In the genomic region with DNA sequence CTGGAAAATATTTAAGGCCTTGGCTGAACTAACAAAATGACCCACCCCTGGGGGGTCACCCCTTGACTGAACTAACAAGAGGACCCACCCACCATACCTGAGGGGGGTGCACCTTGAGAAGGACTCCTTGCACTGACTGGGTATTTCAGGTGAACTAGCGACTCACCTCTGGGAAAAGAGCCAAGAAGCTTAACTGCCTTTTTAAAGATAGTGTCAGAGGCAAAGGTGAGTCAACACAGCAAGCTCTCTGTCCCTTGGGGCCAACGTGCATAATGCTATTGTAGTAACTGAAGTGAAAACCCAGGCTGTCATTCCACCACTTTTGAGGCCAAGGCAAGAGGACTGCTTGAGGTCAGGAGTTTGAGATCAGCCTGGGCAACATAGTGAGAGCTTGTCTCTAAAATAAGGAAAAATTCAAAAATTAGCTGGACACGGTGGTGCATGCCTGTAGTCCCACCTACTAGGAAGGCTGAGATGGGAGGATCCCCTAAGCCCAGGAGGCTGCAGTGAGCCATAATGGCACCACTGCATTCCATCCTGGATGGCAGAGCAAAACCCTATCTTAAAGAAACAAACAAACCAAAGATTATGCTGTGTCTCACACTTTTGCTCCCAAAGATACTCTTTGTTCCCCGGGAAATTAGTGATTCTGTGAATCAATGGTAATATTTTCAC, we compare ENCODE assay signal across 8 cellular contexts. TPM values are rescaled to one million over a fixed set of nuclear protein-coding genes. Genes with fewer than 3 reads are reported as not detected.
DNase-seq lines count a peak whose midpoint lies in the region; ATAC-seq, FAIRE-seq and TF ChIP-seq lines count a peak whose summit lies in the region.

No MANE protein-coding gene starts in this region.

- DNase-seq in ACHN (peak; percentile 35), HCT116 (ENCODE audit: low read depth, low spot score) (peak; percentile 94), RCC 7860 (ENCODE audit: low spot score) (peak; percentile 61), iris pigment epithelial cell (ENCODE audit: low read depth) (peak; percentile 37), putamen (ENCODE audit: low spot score) (no peak)
- DNase-seq in activated effector memory CD4-positive, alpha-beta T cell treated with anti-CD3 and anti-CD28 coated beads, Interleukin-2, amount 50 U/mL, for 16 hours = no peak
- DNase-seq in effector CD8-positive, alpha-beta T cell (lab: John Stamatoyannopoulos, UW) = no peak

- no TSS peak for BruUV-seq in HCT116 (replicated peaks; lab: Mats Ljungman, UMichigan)

- ATAC-seq in HCT116 (peak; percentile 86), GM21360 (IDR thresholded peaks at IDR 0.05; ENCODE audit: unreplicated experiment) (no peak)

- peak overlapping the region; percentile 75 for H3K4me2 ChIP-seq in HCT116 (ENCODE audit: low read length)

- H3K9ac ChIP-seq in HCT116 (ENCODE audit: low read length) = peak overlapping the region; percentile 51

- H3K4me3 ChIP-seq in HCT116 (replicated peaks in 1 of 2; ENCODE audit: low read depth in 1 of 2, low read length in 2 of 2) = peak overlapping the region in 1 of 2 experiments; percentile 48; a peak in 2 of 4 replicates

- intact Hi-C loops in HCT116 (cut with micrococcal nuclease) = loop anchor here (2.0 to 10.0 kb wide), 3 partner anchors 34 to 838 kb away; partner anchors contain the start of gene ZCCHC2

- peak; percentile 10 for FAIRE-seq in RCC 7860 (lab: Jason Lieb, UNC)

- no peak for TF ChIP-seq CTCF in HCT116 (IDR thresholded peaks at IDR 0.05 in 2 of 3, conservative IDR thresholded peaks at IDR 0.05 in 1 of 3; ENCODE audit: borderline replicate concordance in 1 of 3, insufficient read depth in 1 of 3, low read depth in 2 of 3, low read length in 2 of 3)

- no peaks in the 10 kb centered on the region for H4K20me1 ChIP-seq in HCT116 (ENCODE audit: insufficient read depth)

- no peak; the same call in 1 of the 2 replicates for TF ChIP-seq RAD21 in HCT116 (IDR thresholded peaks at IDR 0.05; ENCODE audit: low read depth)

- H3K27ac ChIP-seq in HCT116 (ENCODE audit: low read depth, low read length) = peak overlapping the region; percentile 78; the same call in 1 of the 2 replicates

- CTCF ChIA-PET in HCT116 (lab: Charles Lee) = interaction anchor here (0.9 to 1.3 kb wide), 2 partner anchors 28 to 61 kb away, joined by 3 to 5 read pairs; no protein-coding TSS in a partner anchor

- POLR2A ChIA-PET in HCT116 (lab: Charles Lee) = no interaction called here

- no peak for TF ChIP-seq POLR2A in HCT116 (IDR thresholded peaks at IDR 0.05; ENCODE audit: borderline replicate concordance, extremely low read depth, insufficient read depth, insufficient read length)

- H2AFZ ChIP-seq in HCT116 (ENCODE audit: low read depth, low read length, poor library complexity, severe bottlenecking) = no peak overlapping the region

- no peaks in the 10 kb centered on the region; a peak in 1 of 4 replicates for H3K9me3 ChIP-seq in HCT116 (ENCODE audit: control insufficient read depth in 1 of 2, insufficient read depth in 1 of 2, low read depth in 1 of 2, low read length in 2 of 2)

- no peaks in the 10 kb centered on the region for H3K36me3 ChIP-seq in HCT116 (ENCODE audit: control insufficient read depth in 1 of 2, insufficient read depth in 2 of 2, low read length in 2 of 2)

- H3K79me2 ChIP-seq in HCT116 (ENCODE audit: insufficient read depth, low read length) = no peaks in the 10 kb centered on the region

- no peaks in the 10 kb centered on the region for H3K27me3 ChIP-seq in HCT116 (ENCODE audit: insufficient read depth, low read length)

- RAD21 ChIA-PET in HCT116 (lab: Charles Lee; ENCODE audit: low non-redundant PET in 1 of 2, low total read pairs in 2 of 2, uncharacterized antibody in 2 of 2, unreplicated experiment in 2 of 2) = interaction anchor here in 1 of 2 experiments (1.0 kb wide), 1 partner anchor 35 kb away, joined by 5 read pairs; no protein-coding TSS in a partner anchor

- H3K9me2 ChIP-seq in HCT116 (ENCODE audit: insufficient read depth) = no peaks in the 10 kb centered on the region

- H3K4me1 ChIP-seq in HCT116 (ENCODE audit: control insufficient read depth in 1 of 2, insufficient read depth in 2 of 2, low read length in 2 of 2) = peaks cover 20 to 33% of the 10 kb centered on the region in 2 experiments

- in situ Hi-C loops in ACHN (cut with HindIII; ENCODE audit: low pct_ligation_motif_present, low pct_unique_long_range_greater_than_20kb, low sequenced_read_pairs) = no loop called here

TF ChIP-seq in HCT116, 20 proteins besides CTCF, POLR2A, EP300 and RAD21:
- TF ChIP-seq MAX (IDR thresholded peaks at IDR 0.05) (peak; percentile 80), POLR2AphosphoS5 (IDR thresholded peaks at IDR 0.05; ENCODE audit: low read depth, low read length) (peak; percentile 56; the same call in 1 of the 2 replicates), CBX3 (IDR thresholded peaks at IDR 0.05; ENCODE audit: low read depth) (peak; percentile 90; the same call in 1 of the 2 replicates), SRF (IDR thresholded peaks at IDR 0.05; ENCODE audit: low read depth) (no peak; the same call in 1 of the 2 replicates), FOSL1 (IDR thresholded peaks at IDR 0.05; ENCODE audit: low read depth) (peak; percentile 83), TCF7L2 (IDR thresholded peaks at IDR 0.05; ENCODE audit: borderline replicate concordance, extremely low read depth, insufficient read depth, insufficient read length) (peak; percentile 38), JUND (IDR thresholded peaks at IDR 0.05) (peak; percentile 93), SIN3A (IDR thresholded peaks at IDR 0.05; ENCODE audit: low read depth) (peak; percentile 66; the same call in 1 of the 2 replicates), SP1 (IDR thresholded peaks at IDR 0.05; ENCODE audit: low read depth) (peak; percentile 85)
- TF ChIP-seq, protein P1, sequence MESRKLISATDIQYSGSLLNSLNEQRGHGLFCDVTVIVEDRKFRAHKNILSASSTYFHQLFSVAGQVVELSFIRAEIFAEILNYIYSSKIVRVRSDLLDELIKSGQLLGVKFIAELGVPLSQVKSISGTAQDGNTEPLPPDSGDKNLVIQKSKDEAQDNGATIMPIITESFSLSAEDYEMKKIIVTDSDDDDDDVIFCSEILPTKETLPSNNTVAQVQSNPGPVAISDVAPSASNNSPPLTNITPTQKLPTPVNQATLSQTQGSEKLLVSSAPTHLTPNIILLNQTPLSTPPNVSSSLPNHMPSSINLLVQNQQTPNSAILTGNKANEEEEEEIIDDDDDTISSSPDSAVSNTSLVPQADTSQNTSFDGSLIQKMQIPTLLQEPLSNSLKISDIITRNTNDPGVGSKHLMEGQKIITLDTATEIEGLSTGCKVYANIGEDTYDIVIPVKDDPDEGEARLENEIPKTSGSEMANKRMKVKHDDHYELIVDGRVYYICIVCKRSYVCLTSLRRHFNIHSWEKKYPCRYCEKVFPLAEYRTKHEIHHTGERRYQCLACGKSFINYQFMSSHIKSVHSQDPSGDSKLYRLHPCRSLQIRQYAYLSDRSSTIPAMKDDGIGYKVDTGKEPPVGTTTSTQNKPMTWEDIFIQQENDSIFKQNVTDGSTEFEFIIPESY (IDR thresholded peaks at IDR 0.05; ENCODE audit: extremely low read depth, insufficient replicate concordance, low read length) = no peak

RNA-seq across cellular contexts. Expression of gene ZCCHC2, which starts 36.4 kb away (rescaled TPM):
- 17.7 TPM for total RNA-seq in HCT116 (2021; ENCODE audit: unreplicated experiment)
- polyA plus RNA-seq in HCT116 (2012) = 9.1 and 12.0 TPM in 2 replicates

Comparison
In these comparisons a context has a peak if more than half of its experiments do, and no peak if none do; other contexts are left out.
1. DNase-seq: peak in ACHN (single experiment), HCT116 (single experiment), RCC 7860 (single experiment) and iris pigment epithelial cell (single experiment); none in putamen (single experiment), activated effector memory CD4-positive, alpha-beta T cell treated with anti-CD3 and anti-CD28 coated beads, Interleukin-2, amount 50 U/mL, for 16 hours (single experiment) and effector CD8-positive, alpha-beta T cell (single experiment).